Comparison of ENCODE assay signal across 12 cellular contexts in genomic region chr1:226692868-226693267, GRCh38. TPM values are rescaled to one million over a fixed set of nuclear protein-coding genes. Genes with fewer than 3 reads are reported as not detected.
DNase-seq lines count a peak whose midpoint lies in the region; FAIRE-seq and TF ChIP-seq lines count a peak whose summit lies in the region.
"Had no signal": no experiment of that assay in that cellular context is flagged by ENCODE, and none has a peak within 500 bp of the region (broad histone marks: within the 10 kb centered on the region; RNA-seq: fewer than 3 reads in every experiment).

No MANE protein-coding gene starts in this region.

- no peak overlapping the region for H2AFZ ChIP-seq in OCI-LY7 (ENCODE audit: low read length)

- no peak overlapping the region for H3K9ac ChIP-seq in rectal smooth muscle tissue (ENCODE audit: low read length)

- BruUV-seq in OCI-LY7 (replicated peaks; lab: Mats Ljungman, UMichigan) = no TSS peak

- no peak overlapping the region for H3K4me3 ChIP-seq in CD8-positive, alpha-beta memory T cell (ENCODE audit: low read length)
- H3K4me3 ChIP-seq in OCI-LY7 (ENCODE audit: low read depth, low read length, poor library complexity, severe bottlenecking) (no peak overlapping the region), rectal smooth muscle tissue (ENCODE audit: low read length) (no peak overlapping the region)

- no peaks in the 10 kb centered on the region for H3K27me3 ChIP-seq in CD8-positive, alpha-beta memory T cell (ENCODE audit: insufficient read depth, low read length, poor library complexity, severe bottlenecking)
- H3K27me3 ChIP-seq in rectal smooth muscle tissue (ENCODE audit: control insufficient read depth, insufficient read depth, low read length) = no peaks in the 10 kb centered on the region

- no peak overlapping the region for H3K27ac ChIP-seq in CD8-positive, alpha-beta memory T cell (ENCODE audit: low read depth, low read length)
- H3K27ac ChIP-seq in OCI-LY7 (ENCODE audit: low read depth, low read length, poor library complexity, severe bottlenecking) (peak overlapping the region; percentile 60), rectal smooth muscle tissue (ENCODE audit: low read depth, low read length) (peak overlapping the region; percentile 88)

- peaks cover 51% of the 10 kb centered on the region; the same call in 1 of the 2 replicates for H3K79me2 ChIP-seq in OCI-LY7 (ENCODE audit: insufficient read depth, low read depth, low read length)

- POLR2A ChIA-PET in CD8-positive, alpha-beta memory T cell (lab: Charles Lee) = interaction anchor here (0.9 to 1.1 kb wide), 2 partner anchors 10 to 11 kb away, joined by 3 to 4 read pairs; no protein-coding TSS in a partner anchor
- POLR2A ChIA-PET in OCI-LY7 (lab: Charles Lee) = interaction anchor here (0.6 to 2.4 kb wide), 8 partner anchors 11 to 131 kb away, joined by 3 to 7 read pairs (median 4); no protein-coding TSS in a partner anchor

- no peak for DNase-seq in CD8-positive, alpha-beta memory T cell
- no peak for DNase-seq in OCI-LY7 (ENCODE audit: low spot score)
- no peak for DNase-seq in D341Med (ENCODE audit: low spot score)
- DNase-seq in ecto neural progenitor cell (ENCODE audit: low spot score) = no peak
- no peak for DNase-seq in NCI-H345 treated with DMSO at 0.1 percent for 48 hours (lab: John Stamatoyannopoulos, UW; ENCODE audit: unreplicated experiment)
- DNase-seq: amygdala, MV-4-11, NCI-H526, SHP77 treated with DMSO at 0.1 percent for 48 hours had no signal

- H3K9me3 Mint-ChIP-seq in CD8-positive, alpha-beta memory T cell = no peaks in the 10 kb centered on the region

- H3K4me1 Mint-ChIP-seq in CD8-positive, alpha-beta memory T cell = peaks cover 93 to 100% (median 99%) of the 10 kb centered on the region in 3 donors

- H3K27ac Mint-ChIP-seq in CD8-positive, alpha-beta memory T cell = peak overlapping the region; percentile 90 to 99 (median 97)

- H3K4me3 Mint-ChIP-seq in CD8-positive, alpha-beta memory T cell = peak overlapping the region in 4 of 7 donors; percentile 7 to 71 (median 24)

- peaks cover 0 to 2% of the 10 kb centered on the region in 2 donors for H3K27me3 Mint-ChIP-seq in CD8-positive, alpha-beta memory T cell

- intact Hi-C loops in OCI-LY7 (cut with micrococcal nuclease; ENCODE audit: unreplicated experiment) = no loop called here

- H3K36me3 ChIP-seq in CD8-positive, alpha-beta memory T cell (ENCODE audit: insufficient read depth, low read length) = peaks cover 12% of the 10 kb centered on the region
- H3K36me3 ChIP-seq in OCI-LY7 (ENCODE audit: insufficient read depth, low read length) = peaks cover 73% of the 10 kb centered on the region
- no peaks in the 10 kb centered on the region for H3K36me3 ChIP-seq in rectal smooth muscle tissue (ENCODE audit: control insufficient read depth, insufficient read depth, low read length)

- peaks cover 91% of the 10 kb centered on the region for H3K4me1 ChIP-seq in CD8-positive, alpha-beta memory T cell (ENCODE audit: insufficient read depth, low read length)
- H3K4me1 ChIP-seq in OCI-LY7 (ENCODE audit: insufficient read depth, low read length, poor library complexity, severe bottlenecking) = peaks cover 86% of the 10 kb centered on the region
- H3K4me1 ChIP-seq in rectal smooth muscle tissue (ENCODE audit: control insufficient read depth, insufficient read depth, low read length) = peaks cover 75% of the 10 kb centered on the region

- no peaks in the 10 kb centered on the region for H4K20me1 ChIP-seq in OCI-LY7 (ENCODE audit: insufficient read depth, low read length)

- TF ChIP-seq CTCF in OCI-LY7 (conservative IDR thresholded peaks at IDR 0.05; ENCODE audit: low read length) = no peak

- peak overlapping the region; percentile 56; the same call in 1 of the 2 replicates for H3K4me2 ChIP-seq in OCI-LY7 (ENCODE audit: low read length)

- FAIRE-seq in endometrium (lab: Jason Lieb, UNC) = peak; percentile 18
- FAIRE-seq: endothelial cell of umbilical vein had no signal

- CTCF ChIA-PET in CD8-positive, alpha-beta memory T cell (lab: Charles Lee) = interaction anchor here (0.9 to 1.9 kb wide), 6 partner anchors 14 to 84 kb away, joined by 3 to 5 read pairs (median 4); no protein-coding TSS in a partner anchor
- CTCF ChIA-PET in OCI-LY7 (lab: Charles Lee; ENCODE audit: unreplicated experiment) = no interaction called here

- peaks cover 8 to 85% (median 12%) of the 10 kb centered on the region in 3 donors for H3K36me3 Mint-ChIP-seq in CD8-positive, alpha-beta memory T cell

- no peaks in the 10 kb centered on the region for H3K9me3 ChIP-seq in CD8-positive, alpha-beta memory T cell (ENCODE audit: low read length)
- no peaks in the 10 kb centered on the region for H3K9me3 ChIP-seq in OCI-LY7 (ENCODE audit: low read length)

- H3K9me2 ChIP-seq in OCI-LY7 (ENCODE audit: insufficient read depth, low read length) = no peaks in the 10 kb centered on the region

RNA-seq across cellular contexts. Expression of gene ITPKB, which starts 46.2 kb away (rescaled TPM):
- 10 to 100 TPM; 37.7 to 39.6 TPM for total RNA-seq in CD8-positive, alpha-beta memory T cell
- 50.1 TPM for polyA plus RNA-seq in CD8-positive, alpha-beta memory T cell
- 17.8 and 20.5 TPM in 2 replicates for total RNA-seq in OCI-LY7 (2014; rRNA removed; shearing (Covaris generic))
- total RNA-seq in OCI-LY7 (2022) = 33.3 and 33.4 TPM in 2 replicates
